ENCODE assay signal across 17 cellular contexts in genomic region chr13:102609696-102610095, GRCh38. TPM values are rescaled to one million over a fixed set of nuclear protein-coding genes. Genes with fewer than 3 reads are reported as not detected.
A peak's percentile ranks its signal among the peaks of the same experiment; 100 is the strongest.
DNase-seq lines count a peak whose midpoint lies in the region; ATAC-seq and TF ChIP-seq lines count a peak whose summit lies in the region.
"Had no signal": no experiment of that assay in that cellular context is flagged by ENCODE, and none has a peak within 500 bp of the region (broad histone marks: within the 10 kb centered on the region; RNA-seq: fewer than 3 reads in every experiment).

No MANE protein-coding gene starts in this region.

- DNase-seq in activated CD8-positive, alpha-beta memory T cell treated with anti-CD3 and anti-CD28 coated beads, Interleukin-2, amount 10 ng/mL, durations not matched to agents 7 days and 5 days, result peak; percentile 46
- DNase-seq in activated CD8-positive, alpha-beta memory T cell treated with anti-CD3 and anti-CD28 coated beads, Interleukin-2, amount 50 U/mL, for 48 hours, result no peak
- DNase-seq in activated naive CD4-positive, alpha-beta T cell treated with anti-CD3 and anti-CD28 coated beads, Interleukin-2, amount 50 U/mL, for 72 hours (ENCODE audit: low spot score in 2 of 2), result no peak
- DNase-seq in renal cortical epithelial cell (ENCODE audit: low read depth) (peak; percentile 17), COLO668 (lab: John Stamatoyannopoulos, UW; ENCODE audit: unreplicated experiment) (no peak), omental fat pad (ENCODE audit: low spot score) (no peak), HuH-7.5 (ENCODE audit: low spot score) (no peak)
- DNase-seq: activated CD4-positive, CD25-positive, alpha-beta regulatory T cell treated with anti-CD3 and anti-CD28 coated beads, Interleukin-2, amount 50 U/mL, for 72 hours; activated T-cell treated with anti-CD3 and anti-CD28 coated beads for 4 hours; adrenal gland; HFFc6; Karpas-422; NCI-H187; NCI-H69; stimulated activated CD4-positive, alpha-beta T cell treated with anti-CD3 and anti-CD28 coated beads, Interleukin-12 subunit alpha, Interleukin-12 subunit beta, amount 100 ng/mL, for 4 hours; substantia nigra had no signal

- peaks cover 40% of the 10 kb centered on the region for H3K4me1 Mint-ChIP-seq in activated CD8-positive, alpha-beta memory T cell treated with anti-CD3 and anti-CD28 coated beads, Interleukin-2, amount 10 ng/mL, durations not matched to agents 7 days and 5 days

- H3K27me3 Mint-ChIP-seq in activated CD8-positive, alpha-beta memory T cell treated with anti-CD3 and anti-CD28 coated beads, Interleukin-2, amount 10 ng/mL, durations not matched to agents 7 days and 5 days, result no peaks in the 10 kb centered on the region

- H3K4me3 Mint-ChIP-seq in activated CD8-positive, alpha-beta memory T cell treated with anti-CD3 and anti-CD28 coated beads, Interleukin-2, amount 10 ng/mL, durations not matched to agents 7 days and 5 days, result no peak overlapping the region
- H3K4me3 Mint-ChIP-seq: HFFc6 had no signal

- H3K36me3 Mint-ChIP-seq in activated CD8-positive, alpha-beta memory T cell treated with anti-CD3 and anti-CD28 coated beads, Interleukin-2, amount 10 ng/mL, durations not matched to agents 7 days and 5 days, result peaks cover 50% of the 10 kb centered on the region
- H3K36me3 Mint-ChIP-seq in activated naive CD4-positive, alpha-beta T cell treated with anti-CD3 and anti-CD28 coated beads, Interleukin-2, amount 50 U/mL, for 72 hours, result peaks cover 36 to 44% of the 10 kb centered on the region in 2 donors

- CTCF ChIA-PET in activated CD8-positive, alpha-beta memory T cell treated with anti-CD3 and anti-CD28 coated beads, Interleukin-2, amount 10 ng/mL, durations not matched to agents 7 days and 5 days (lab: Charles Lee), result interaction anchor here (1.3 kb wide), 1 partner anchor 16 kb away, joined by 3 read pairs; no protein-coding TSS in a partner anchor

- peak overlapping the region; percentile 56 for H3K27ac Mint-ChIP-seq in activated CD8-positive, alpha-beta memory T cell treated with anti-CD3 and anti-CD28 coated beads, Interleukin-2, amount 10 ng/mL, durations not matched to agents 7 days and 5 days
- peak overlapping the region; percentile 70 to 76 for H3K27ac Mint-ChIP-seq in activated naive CD4-positive, alpha-beta T cell treated with anti-CD3 and anti-CD28 coated beads, Interleukin-2, amount 50 U/mL, for 72 hours

- no peaks in the 10 kb centered on the region for H3K9me3 Mint-ChIP-seq in activated CD8-positive, alpha-beta memory T cell treated with anti-CD3 and anti-CD28 coated beads, Interleukin-2, amount 10 ng/mL, durations not matched to agents 7 days and 5 days (ENCODE audit: low read depth)
- peaks cover 3 to 4% of the 10 kb centered on the region in 2 donors for H3K9me3 Mint-ChIP-seq in activated naive CD4-positive, alpha-beta T cell treated with anti-CD3 and anti-CD28 coated beads, Interleukin-2, amount 50 U/mL, for 72 hours
- H3K9me3 Mint-ChIP-seq: HFFc6 had no signal

- ATAC-seq in activated CD8-positive, alpha-beta memory T cell treated with anti-CD3 and anti-CD28 coated beads, Interleukin-2, amount 10 ng/mL, durations not matched to agents 7 days and 5 days, result peak; percentile 47
- ATAC-seq in HG02981 (IDR thresholded peaks at IDR 0.05; ENCODE audit: unreplicated experiment), result peak; percentile 40
- peak; percentile 73 to 77 for ATAC-seq in activated naive CD4-positive, alpha-beta T cell treated with anti-CD3 and anti-CD28 coated beads, Interleukin-2, amount 50 U/mL, for 72 hours
- ATAC-seq in omental fat pad (ENCODE audit: low FRiP score), result no peak

- no peak for TF ChIP-seq CTCF in omental fat pad (IDR thresholded peaks at IDR 0.05)

RNA-seq across cellular contexts. Expression of gene TPP2, which starts 12.9 kb away (rescaled TPM):
- 10 to 100 TPM; 74.8 to 95.7 TPM for total RNA-seq in activated CD8-positive, alpha-beta memory T cell treated with anti-CD3 and anti-CD28 coated beads, Interleukin-2, amount 10 ng/mL, durations not matched to agents 7 days and 5 days
- total RNA-seq in activated naive CD4-positive, alpha-beta T cell treated with anti-CD3 and anti-CD28 coated beads, Interleukin-2, amount 50 U/mL, for 72 hours, result 10 to 100 TPM; 62.4 to 62.7 TPM
- total RNA-seq in renal cortical epithelial cell (59.9 and 76.1 TPM in 2 replicates), omental fat pad (10 to 100 TPM; 38.5 to 45.5 (median 42.3) TPM)

Comparison
In these comparisons a context has a peak if more than half of its experiments do, and no peak if none do; other contexts are left out.
1. DNase-seq: peak in activated CD8-positive, alpha-beta memory T cell treated with anti-CD3 and anti-CD28 coated beads, Interleukin-2, amount 10 ng/mL, durations not matched to agents 7 days and 5 days (single experiment) and renal cortical epithelial cell (single experiment); none in activated CD8-positive, alpha-beta memory T cell treated with anti-CD3 and anti-CD28 coated beads, Interleukin-2, amount 50 U/mL, for 48 hours (single experiment), activated naive CD4-positive, alpha-beta T cell treated with anti-CD3 and anti-CD28 coated beads, Interleukin-2, amount 50 U/mL, for 72 hours (0 of 2), COLO668 (single experiment), omental fat pad (single experiment) and HuH-7.5 (single experiment).